Comparison of ENCODE assay signal across 1 cellular context in the genomic region with DNA sequence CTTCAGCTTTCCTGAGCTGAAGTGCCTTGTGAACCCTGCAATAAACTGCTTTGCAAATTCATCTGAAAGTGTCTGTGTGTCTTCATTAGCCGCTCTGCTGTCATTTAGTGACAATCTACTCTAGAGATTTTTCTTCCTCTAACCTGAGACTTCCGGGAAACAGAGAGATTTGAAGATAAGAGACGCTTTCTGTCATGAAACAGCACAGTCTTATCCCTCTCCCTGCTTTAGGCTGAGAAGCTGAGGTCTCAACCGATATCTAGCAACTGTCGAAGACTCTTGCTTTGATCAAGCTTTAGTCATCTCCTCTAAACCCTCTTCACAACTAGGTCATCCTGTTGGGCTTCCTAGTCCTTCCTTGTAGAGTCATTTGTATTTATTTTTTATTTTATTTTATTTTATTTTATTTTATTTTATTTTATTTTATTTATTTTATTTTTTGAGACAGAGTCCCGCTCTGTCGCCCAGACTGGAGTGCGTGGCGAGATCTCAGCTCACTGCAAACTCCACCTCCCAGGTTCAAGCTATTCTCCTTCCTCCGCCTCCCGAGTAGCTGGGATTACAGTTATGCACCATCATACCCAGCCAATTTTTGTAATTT.
TF ChIP-seq lines count a peak whose summit lies in the region.

No MANE protein-coding gene starts in this region.

TF ChIP-seq in H1, 55 proteins besides CTCF, POLR2A, EP300 and RAD21:
- no peak for TF ChIP-seq ASH2L (IDR thresholded peaks at IDR 0.05; ENCODE audit: low read length)
- TF ChIP-seq TBP (IDR thresholded peaks at IDR 0.05; ENCODE audit: low read depth, low read length): no peak
- TF ChIP-seq, protein P1, sequence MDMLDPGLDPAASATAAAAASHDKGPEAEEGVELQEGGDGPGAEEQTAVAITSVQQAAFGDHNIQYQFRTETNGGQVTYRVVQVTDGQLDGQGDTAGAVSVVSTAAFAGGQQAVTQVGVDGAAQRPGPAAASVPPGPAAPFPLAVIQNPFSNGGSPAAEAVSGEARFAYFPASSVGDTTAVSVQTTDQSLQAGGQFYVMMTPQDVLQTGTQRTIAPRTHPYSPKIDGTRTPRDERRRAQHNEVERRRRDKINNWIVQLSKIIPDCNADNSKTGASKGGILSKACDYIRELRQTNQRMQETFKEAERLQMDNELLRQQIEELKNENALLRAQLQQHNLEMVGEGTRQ (IDR thresholded peaks at IDR 0.05; ENCODE audit: low read length): no peak
- TF ChIP-seq RBBP5 (IDR thresholded peaks at IDR 0.05; ENCODE audit: borderline replicate concordance, low read depth, low read length): no peak
- no peak for TF ChIP-seq EZH2 (IDR thresholded peaks at IDR 0.05; ENCODE audit: low read depth, low read length, severe bottlenecking)
- no peak for TF ChIP-seq TAF1 (IDR thresholded peaks at IDR 0.05; ENCODE audit: low read depth, low read length)
- TF ChIP-seq, protein P2, sequence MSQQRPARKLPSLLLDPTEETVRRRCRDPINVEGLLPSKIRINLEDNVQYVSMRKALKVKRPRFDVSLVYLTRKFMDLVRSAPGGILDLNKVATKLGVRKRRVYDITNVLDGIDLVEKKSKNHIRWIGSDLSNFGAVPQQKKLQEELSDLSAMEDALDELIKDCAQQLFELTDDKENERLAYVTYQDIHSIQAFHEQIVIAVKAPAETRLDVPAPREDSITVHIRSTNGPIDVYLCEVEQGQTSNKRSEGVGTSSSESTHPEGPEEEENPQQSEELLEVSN (IDR thresholded peaks at IDR 0.05): no peak
